In genomic region chr20:25270829-25271251, GRCh38 we compare ENCODE assay signal across 14 cellular contexts. TPM values are rescaled to one million over a fixed set of nuclear protein-coding genes. Genes with fewer than 3 reads are reported as not detected.
A peak's percentile ranks its signal among the peaks of the same experiment; 100 is the strongest.
DNase-seq lines count a peak whose midpoint lies in the region.
"Had no signal": no experiment of that assay in that cellular context is flagged by ENCODE, and none has a peak within 500 bp of the region (broad histone marks: within the 10 kb centered on the region; RNA-seq: fewer than 3 reads in every experiment).

No MANE protein-coding gene starts in this region.

- H3K9me3 ChIP-seq in stomach smooth muscle (ENCODE audit: control insufficient read depth in 2 of 2, low read length in 2 of 2), result no peaks in the 10 kb centered on the region
- H3K9me3 ChIP-seq: body of pancreas, gastrocnemius medialis had no signal

- no peak overlapping the region for H3K9ac ChIP-seq in stomach smooth muscle (ENCODE audit: low read length in 2 of 2)

- peaks cover 41 to 50% of the 10 kb centered on the region in 2 donors for H3K36me3 ChIP-seq in stomach smooth muscle (ENCODE audit: control insufficient read depth in 2 of 2, insufficient read depth in 2 of 2, low read length in 2 of 2)

- H3K4me3 ChIP-seq in stomach smooth muscle (ENCODE audit: low read length in 2 of 2), result no peak overlapping the region
- H3K4me3 ChIP-seq: body of pancreas, gastrocnemius medialis had no signal

- peaks cover 22% of the 10 kb centered on the region for H3K4me1 ChIP-seq in stomach smooth muscle (ENCODE audit: control insufficient read depth, insufficient read depth, low read length)
- H3K4me1 ChIP-seq: body of pancreas had no signal

- DNase-seq in NCI-H2029 (lab: John Stamatoyannopoulos, UW), result peak; percentile 57
- no peak for DNase-seq in NCI-H2029 treated with DMSO at 0.1 percent for 48 hours (lab: John Stamatoyannopoulos, UW)
- peak; percentile 81 for DNase-seq in NCI-H526 treated with DMSO at 0.1 percent for 48 hours (lab: John Stamatoyannopoulos, UW)
- peak; percentile 70 for DNase-seq in cardiac septum (ENCODE audit: low spot score)
- no peak for DNase-seq in GM19238 (ENCODE audit: insufficient read length, low spot score)
- DNase-seq in DMS79 treated with DMSO at 0.1 percent for 48 hours (lab: John Stamatoyannopoulos, UW), result no peak
- no peak for DNase-seq in SKM-1 (lab: John Stamatoyannopoulos, UW; ENCODE audit: unreplicated experiment)
- DNase-seq: activated CD4-positive, alpha-beta T cell treated with anti-CD3 and anti-CD28 coated beads, Interleukin-2, amount 10 ng/mL, durations not matched to agents 7 days and 5 days; effector memory CD8-positive, alpha-beta T cell; gastrocnemius medialis; naive B cell; NCI-H1048 had no signal

- H3K27ac ChIP-seq in stomach smooth muscle (ENCODE audit: low read length), result peak overlapping the region; percentile 62
- H3K27ac ChIP-seq: body of pancreas had no signal

- intact Hi-C loops in cardiac septum (cut with DNase I), result no loop called here

- H3K27me3 ChIP-seq in stomach smooth muscle (ENCODE audit: control insufficient read depth in 1 of 2, insufficient read depth in 2 of 2, low read length in 2 of 2), result no peaks in the 10 kb centered on the region
- H3K27me3 ChIP-seq: body of pancreas, gastrocnemius medialis had no signal

RNA-seq across cellular contexts. Expression of gene PYGB, which starts 23.0 kb away (rescaled TPM):
- 386 TPM for total RNA-seq in cardiac septum

Comparison
In these comparisons a context has a peak if more than half of its experiments do, and no peak if none do; other contexts are left out.
1. DNase-seq: peak in NCI-H2029 (single experiment), NCI-H526 treated with DMSO at 0.1 percent for 48 hours (single experiment) and cardiac septum (single experiment); none in NCI-H2029 treated with DMSO at 0.1 percent for 48 hours (single experiment), GM19238 (single experiment), DMS79 treated with DMSO at 0.1 percent for 48 hours (single experiment) and SKM-1 (single experiment).